22 cellular contexts compared by ENCODE assay signal in the genomic region with DNA sequence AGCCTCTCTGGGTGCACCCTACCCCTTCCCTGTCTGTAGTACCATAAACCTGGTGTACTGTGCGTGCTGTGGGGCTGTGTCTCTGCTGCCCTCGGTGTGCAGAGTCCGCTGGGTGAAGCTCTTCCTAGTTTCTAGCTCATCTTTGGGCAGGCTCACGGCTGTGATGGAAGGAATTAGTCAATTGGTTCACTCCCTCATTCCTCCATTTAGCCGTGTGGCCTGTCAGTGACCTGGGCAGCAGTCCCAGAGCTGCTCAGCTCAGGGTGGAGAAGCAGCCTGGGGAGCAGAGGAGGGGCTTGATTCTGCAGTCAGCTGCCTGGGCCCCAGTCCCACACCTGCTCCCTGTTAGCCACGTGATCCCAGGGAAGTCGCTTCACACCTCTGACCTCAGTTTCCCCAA.
DNase-seq lines count a peak whose midpoint lies in the region; ATAC-seq and TF ChIP-seq lines count a peak whose summit lies in the region.
"Had no signal": no experiment of that assay in that cellular context is flagged by ENCODE, and none has a peak within 500 bp of the region (broad histone marks: within the 10 kb centered on the region; RNA-seq: fewer than 3 reads in every experiment).

No MANE protein-coding gene starts in this region.

- H3K36me3 ChIP-seq in gastrocnemius medialis: no peaks in the 10 kb centered on the region
- H3K36me3 ChIP-seq: cardiac muscle cell, esophagus squamous epithelium, neural progenitor cell had no signal

- no peak overlapping the region for H3K4me3 Mint-ChIP-seq in CD14-positive monocyte
- H3K4me3 Mint-ChIP-seq: H9; T-helper 2 cell treated with Interferon-gamma antibody and Interleukin-4, amounts not matched to agents 5 μg/mL and 100 μg/mL, for 36 hours had no signal

- peaks cover 3 to 18% (median 12%) of the 10 kb centered on the region in 7 donors for H3K9me3 Mint-ChIP-seq in CD14-positive monocyte
- H3K9me3 Mint-ChIP-seq in activated naive CD4-positive, alpha-beta T cell treated with anti-CD3 and anti-CD28 coated beads, Interleukin-2, amount 50 U/mL, for 72 hours: no peaks in the 10 kb centered on the region
- H3K9me3 Mint-ChIP-seq: T-helper 2 cell treated with Interferon-gamma antibody and Interleukin-4, amounts not matched to agents 5 μg/mL and 100 μg/mL, for 36 hours had no signal

- H3K4me1 Mint-ChIP-seq in CD14-positive monocyte: peaks cover 12% of the 10 kb centered on the region

- H3K4me1 ChIP-seq in gastrocnemius medialis: peaks cover 10 to 17% of the 10 kb centered on the region in 2 donors

- no peaks in the 10 kb centered on the region for H3K9me3 ChIP-seq in gastrocnemius medialis
- H3K9me3 ChIP-seq: esophagus squamous epithelium had no signal

- H3K27ac Mint-ChIP-seq in CD14-positive monocyte: no peak overlapping the region
- H3K27ac Mint-ChIP-seq in activated naive CD4-positive, alpha-beta T cell treated with anti-CD3 and anti-CD28 coated beads, Interleukin-2, amount 50 U/mL, for 72 hours: no peak overlapping the region
- H3K27ac Mint-ChIP-seq: H9; T-helper 2 cell treated with Interferon-gamma antibody and Interleukin-4, amounts not matched to agents 5 μg/mL and 100 μg/mL, for 36 hours had no signal

- no peaks in the 10 kb centered on the region for H3K27me3 ChIP-seq in gastrocnemius medialis
- H3K27me3 ChIP-seq: cardiac muscle cell, neural progenitor cell had no signal

- peak overlapping the region; percentile 78; the same call in 1 of the 2 replicates for H3K27ac ChIP-seq in VCaP
- no peak overlapping the region for H3K27ac ChIP-seq in gastrocnemius medialis
- H3K27ac ChIP-seq: cardiac muscle cell, esophagus squamous epithelium, neural progenitor cell, SK-N-MC had no signal

- TF ChIP-seq POLR2A in gastrocnemius medialis (IDR thresholded peaks at IDR 0.05): no peak

- H3K4me3 ChIP-seq in gastrocnemius medialis: no peak overlapping the region
- H3K4me3 ChIP-seq: cardiac muscle cell, esophagus squamous epithelium, K562, neural progenitor cell, SK-N-MC had no signal

- TF ChIP-seq CTCF in CD14-positive monocyte (IDR thresholded peaks at IDR 0.05): no peak
- no peak for TF ChIP-seq CTCF in VCaP (conservative IDR thresholded peaks at IDR 0.05)
- no peak for TF ChIP-seq CTCF in gastrocnemius medialis (IDR thresholded peaks at IDR 0.05 in 4 of 5, conservative IDR thresholded peaks at IDR 0.05 in 1 of 5)

- H3K36me3 Mint-ChIP-seq in CD14-positive monocyte: peaks cover 0 to 3% of the 10 kb centered on the region in 2 donors
- no peaks in the 10 kb centered on the region for H3K36me3 Mint-ChIP-seq in activated naive CD4-positive, alpha-beta T cell treated with anti-CD3 and anti-CD28 coated beads, Interleukin-2, amount 50 U/mL, for 72 hours
- H3K36me3 Mint-ChIP-seq: neural progenitor cell had no signal

- DNase-seq in CD14-positive monocyte (ENCODE audit: low spot score): peak; percentile 8
- peak; percentile 43 for DNase-seq in left cardiac atrium
- DNase-seq in gastrocnemius medialis: peak in 1 of 2 donors; percentile 36
- DNase-seq in stimulated activated CD4-positive, alpha-beta T cell treated with anti-CD3 and anti-CD28 coated beads, Interleukin-12 subunit alpha, Interleukin-12 subunit beta, amount 100 ng/mL, for 4 hours: no peak
- no peak for DNase-seq in activated naive CD4-positive, alpha-beta T cell treated with anti-CD3 and anti-CD28 coated beads, Interleukin-2, amount 50 U/mL, for 72 hours (ENCODE audit: low spot score in 2 of 2)
- no peak for DNase-seq in GF-D8 (lab: John Stamatoyannopoulos, UW)
- DNase-seq: esophagus squamous epithelium; H9; hippocampal formation; MV-4-11; NCI-H524 treated with DMSO at 0.1 percent for 48 hours; OCI-M1; retina; stimulated activated naive CD4-positive, alpha-beta T cell; trophoblast cell had no signal

- in situ Hi-C loops in gastrocnemius medialis (cut with MboI; ENCODE audit: low sequenced_read_pairs in 4 of 4): no loop called here

- peaks cover 11 to 23% (median 20%) of the 10 kb centered on the region in 3 donors for H3K27me3 Mint-ChIP-seq in CD14-positive monocyte (ENCODE audit: low read depth in 3 of 3)

- ATAC-seq in left cardiac atrium (peak; percentile 78 to 92), gastrocnemius medialis (peak; percentile 43 to 77), HG03378 (IDR thresholded peaks at IDR 0.05; ENCODE audit: unreplicated experiment) (no peak)
- ATAC-seq in activated naive CD4-positive, alpha-beta T cell treated with anti-CD3 and anti-CD28 coated beads, Interleukin-2, amount 50 U/mL, for 72 hours: no peak
- ATAC-seq: K562 had no signal

- intact Hi-C loops in CD14-positive monocyte (cut with micrococcal nuclease) (no loop called here), left cardiac atrium (cut with DNase I) (no loop called here), gastrocnemius medialis (cut with DNase I; ENCODE audit: low total_unique reads) (no loop called here)

Comparison
In these comparisons a context has a peak if more than half of its experiments do, and no peak if none do; other contexts are left out.
1. DNase-seq: peak in CD14-positive monocyte (single experiment) and left cardiac atrium (single experiment); none in stimulated activated CD4-positive, alpha-beta T cell treated with anti-CD3 and anti-CD28 coated beads, Interleukin-12 subunit alpha, Interleukin-12 subunit beta, amount 100 ng/mL, for 4 hours (single experiment), activated naive CD4-positive, alpha-beta T cell treated with anti-CD3 and anti-CD28 coated beads, Interleukin-2, amount 50 U/mL, for 72 hours (0 of 2) and GF-D8 (single experiment).
2. ATAC-seq: peak in left cardiac atrium (2 of 2) and gastrocnemius medialis (2 of 2); none in HG03378 (single experiment) and activated naive CD4-positive, alpha-beta T cell treated with anti-CD3 and anti-CD28 coated beads, Interleukin-2, amount 50 U/mL, for 72 hours (0 of 2).